In genomic region chr1:234881893-234882771, GRCh38 we compare ENCODE assay signal across 1 cellular context.
TF ChIP-seq lines count a peak whose summit lies in the region.

No MANE protein-coding gene starts in this region.

TF ChIP-seq in IMR-90, 13 proteins besides CTCF, POLR2A, EP300 and RAD21 (continued from another document):
- TF ChIP-seq ELK1 (IDR thresholded peaks at IDR 0.05; ENCODE audit: borderline replicate concordance, low read depth, low read length) = no peak
- no peak for TF ChIP-seq USF2 (IDR thresholded peaks at IDR 0.05; ENCODE audit: low read depth, low read length)
TF ChIP-seq in IMR-90: peak in this region for 0.
